In the genomic region with DNA sequence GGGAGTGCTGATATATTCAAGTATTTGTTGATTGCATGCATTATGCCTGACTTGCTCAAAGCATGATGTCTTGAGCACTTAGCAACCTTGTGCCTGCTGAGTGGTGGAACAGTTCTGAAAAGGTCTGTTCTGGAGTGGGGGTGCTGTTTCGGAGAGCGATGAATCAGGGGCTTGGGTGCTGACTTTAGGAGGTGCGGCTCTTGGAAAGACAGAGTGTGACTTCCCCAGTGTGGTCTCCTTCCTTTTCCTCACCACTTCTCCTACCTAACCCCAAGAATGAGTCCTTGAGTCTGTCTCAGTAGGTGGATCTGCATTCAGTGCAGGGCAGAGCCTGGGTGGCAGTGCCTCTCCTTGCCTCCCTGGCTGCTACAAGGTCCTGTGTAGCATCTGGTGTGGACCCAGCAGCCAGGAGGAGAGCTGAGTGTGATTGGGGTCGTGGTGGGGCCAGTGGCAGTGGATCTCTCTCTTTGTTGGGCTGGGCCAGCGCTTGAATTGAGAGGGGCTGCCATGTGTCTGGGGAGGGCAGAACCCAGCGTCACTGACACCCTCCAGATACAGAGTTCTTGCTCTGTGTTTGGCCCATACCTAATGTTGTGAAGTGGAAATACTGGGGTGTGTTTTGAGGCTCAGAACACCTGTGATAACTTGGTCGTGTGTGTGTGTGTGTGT, we compare ENCODE assay signal across 17 cellular contexts. TPM values are rescaled to one million over a fixed set of nuclear protein-coding genes. Genes with fewer than 3 reads are reported as not detected.
DNase-seq lines count a peak whose midpoint lies in the region; ATAC-seq and TF ChIP-seq lines count a peak whose summit lies in the region.
"Had no signal": no experiment of that assay in that cellular context is flagged by ENCODE, and none has a peak within 500 bp of the region (broad histone marks: within the 10 kb centered on the region; RNA-seq: fewer than 3 reads in every experiment).

No MANE protein-coding gene starts in this region.

- H3K27ac Mint-ChIP-seq in CD14-positive monocyte (peak overlapping the region in 6 of 7 donors; percentile 5 to 81 (median 61)), nephron (peak overlapping the region in 2 of 3 experiments; percentile 16 to 86)
- H3K27ac Mint-ChIP-seq in activated CD8-positive, alpha-beta memory T cell treated with anti-CD3 and anti-CD28 coated beads, Interleukin-2, amount 10 ng/mL, durations not matched to agents 7 days and 5 days: no peak overlapping the region
- H3K27ac Mint-ChIP-seq: activated T-helper 17 cell treated with anti-CD3 and anti-CD28 coated beads, Interleukin-2, amount 50 U/mL, for 72 hours had no signal

- H3K4me1 Mint-ChIP-seq in CD14-positive monocyte (peaks cover 37% of the 10 kb centered on the region), nephron (peaks cover 64% of the 10 kb centered on the region)
- peaks cover 4% of the 10 kb centered on the region for H3K4me1 Mint-ChIP-seq in activated CD8-positive, alpha-beta memory T cell treated with anti-CD3 and anti-CD28 coated beads, Interleukin-2, amount 10 ng/mL, durations not matched to agents 7 days and 5 days
- H3K4me1 Mint-ChIP-seq: activated T-helper 17 cell treated with anti-CD3 and anti-CD28 coated beads, Interleukin-2, amount 50 U/mL, for 72 hours had no signal

- ATAC-seq in activated CD8-positive, alpha-beta memory T cell treated with anti-CD3 and anti-CD28 coated beads, Interleukin-2, amount 10 ng/mL, durations not matched to agents 7 days and 5 days: no peak
- ATAC-seq in HG02885 (IDR thresholded peaks at IDR 0.05; ENCODE audit: poor library complexity, unreplicated experiment) (no peak), GM18868 (IDR thresholded peaks at IDR 0.05; ENCODE audit: unreplicated experiment) (no peak)
- ATAC-seq: activated CD8-positive, alpha-beta T cell treated with anti-CD3 and anti-CD28 coated beads, Interleukin-2, amount 10 ng/mL, durations not matched to agents 7 days and 5 days; activated T-helper 17 cell treated with anti-CD3 and anti-CD28 coated beads, Interleukin-2, amount 50 U/mL, for 72 hours; stimulated activated naive CD8-positive, alpha-beta T cell treated with anti-CD3 and anti-CD28 coated beads, Interleukin-15, amount 100 ng/mL, for 72 hours had no signal

- peaks cover 0 to 4% of the 10 kb centered on the region in 2 donors for H3K36me3 Mint-ChIP-seq in CD14-positive monocyte
- H3K36me3 Mint-ChIP-seq in nephron (ENCODE audit: low read depth): no peaks in the 10 kb centered on the region
- no peaks in the 10 kb centered on the region for H3K36me3 Mint-ChIP-seq in activated CD8-positive, alpha-beta memory T cell treated with anti-CD3 and anti-CD28 coated beads, Interleukin-2, amount 10 ng/mL, durations not matched to agents 7 days and 5 days

- H3K9me3 Mint-ChIP-seq in CD14-positive monocyte (no peaks in the 10 kb centered on the region), nephron (no peaks in the 10 kb centered on the region)
- H3K9me3 Mint-ChIP-seq in activated CD8-positive, alpha-beta memory T cell treated with anti-CD3 and anti-CD28 coated beads, Interleukin-2, amount 10 ng/mL, durations not matched to agents 7 days and 5 days (ENCODE audit: low read depth): no peaks in the 10 kb centered on the region
- H3K9me3 Mint-ChIP-seq: activated T-helper 17 cell treated with anti-CD3 and anti-CD28 coated beads, Interleukin-2, amount 50 U/mL, for 72 hours; stimulated activated naive CD8-positive, alpha-beta T cell treated with anti-CD3 and anti-CD28 coated beads, Interleukin-15, amount 100 ng/mL, for 72 hours had no signal

- H3K27ac ChIP-seq in caudate nucleus (ENCODE audit: low read depth, low read length): peak overlapping the region; percentile 46
- H3K27ac ChIP-seq: GM23248, PC-9 had no signal

- H3K27me3 Mint-ChIP-seq in CD14-positive monocyte (ENCODE audit: low read depth in 3 of 3): peaks cover 0 to 3% (median 2%) of the 10 kb centered on the region in 3 donors
- H3K27me3 Mint-ChIP-seq in nephron (ENCODE audit: low read depth): no peaks in the 10 kb centered on the region
- no peaks in the 10 kb centered on the region for H3K27me3 Mint-ChIP-seq in activated CD8-positive, alpha-beta memory T cell treated with anti-CD3 and anti-CD28 coated beads, Interleukin-2, amount 10 ng/mL, durations not matched to agents 7 days and 5 days
- H3K27me3 Mint-ChIP-seq: activated T-helper 17 cell treated with anti-CD3 and anti-CD28 coated beads, Interleukin-2, amount 50 U/mL, for 72 hours; stimulated activated naive CD8-positive, alpha-beta T cell treated with anti-CD3 and anti-CD28 coated beads, Interleukin-15, amount 100 ng/mL, for 72 hours had no signal

- CTCF ChIA-PET in activated CD8-positive, alpha-beta memory T cell treated with anti-CD3 and anti-CD28 coated beads, Interleukin-2, amount 10 ng/mL, durations not matched to agents 7 days and 5 days (lab: Charles Lee): no interaction called here

- intact Hi-C loops in CD14-positive monocyte (cut with micrococcal nuclease): loop anchor here in 1 of 2 donors (5.0 kb wide), 1 partner anchor 79 kb away; no protein-coding TSS in a partner anchor

- DNase-seq in CD14-positive monocyte (ENCODE audit: low spot score) (no peak), Kasumi-1 (lab: John Stamatoyannopoulos, UW) (peak; percentile 32 to 36), caudate nucleus (lab: John Stamatoyannopoulos, UW) (no peak)
- no peak for DNase-seq in activated CD8-positive, alpha-beta memory T cell treated with anti-CD3 and anti-CD28 coated beads, Interleukin-2, amount 10 ng/mL, durations not matched to agents 7 days and 5 days
- no peak for DNase-seq in stimulated activated naive CD4-positive, alpha-beta T cell (lab: John Stamatoyannopoulos, UW)
- DNase-seq: activated CD8-positive, alpha-beta T cell treated with anti-CD3 and anti-CD28 coated beads, Interleukin-2, amount 10 ng/mL, durations not matched to agents 7 days and 5 days; cerebellar nuclear complex; COR-L47; NCI-H2081; NCI-H510A treated with DMSO at 0.1 percent for 48 hours; PC-9; stimulated activated naive CD8-positive, alpha-beta T cell treated with anti-CD3 and anti-CD28 coated beads, Interleukin-15, amount 100 ng/mL, for 72 hours had no signal

- H3K4me3 Mint-ChIP-seq in CD14-positive monocyte (peak overlapping the region in 1 of 2 donors; percentile 62), nephron (no peak overlapping the region)
- no peak overlapping the region for H3K4me3 Mint-ChIP-seq in activated CD8-positive, alpha-beta memory T cell treated with anti-CD3 and anti-CD28 coated beads, Interleukin-2, amount 10 ng/mL, durations not matched to agents 7 days and 5 days
- H3K4me3 Mint-ChIP-seq: activated CD8-positive, alpha-beta T cell treated with anti-CD3 and anti-CD28 coated beads, Interleukin-2, amount 10 ng/mL, durations not matched to agents 7 days and 5 days; activated T-helper 17 cell treated with anti-CD3 and anti-CD28 coated beads, Interleukin-2, amount 50 U/mL, for 72 hours; stimulated activated naive CD8-positive, alpha-beta T cell treated with anti-CD3 and anti-CD28 coated beads, Interleukin-15, amount 100 ng/mL, for 72 hours had no signal

- no peak for TF ChIP-seq CTCF in CD14-positive monocyte (IDR thresholded peaks at IDR 0.05)
- TF ChIP-seq CTCF in nephron (IDR thresholded peaks at IDR 0.05; ENCODE audit: unreplicated experiment in 3 of 3): no peak

RNA-seq across cellular contexts. Expression of gene ST3GAL4, which starts 35.9 kb away (rescaled TPM):
- polyA plus RNA-seq in CD14-positive monocyte: 10 to 100 TPM in 1 of 2 donors, 1 to 10 TPM in 1; 7.8 to 10.1 TPM
- total RNA-seq in activated CD8-positive, alpha-beta memory T cell treated with anti-CD3 and anti-CD28 coated beads, Interleukin-2, amount 10 ng/mL, durations not matched to agents 7 days and 5 days: 10 to 100 TPM in 1 of 2 experiments, 1 to 10 TPM in 1; 8.8 to 11.5 TPM

Comparison
In these comparisons a context has a peak if more than half of its experiments do, and no peak if none do; other contexts are left out.
1. DNase-seq: peak in Kasumi-1 (2 of 2); none in CD14-positive monocyte (single experiment), caudate nucleus (0 of 61), activated CD8-positive, alpha-beta memory T cell treated with anti-CD3 and anti-CD28 coated beads, Interleukin-2, amount 10 ng/mL, durations not matched to agents 7 days and 5 days (single experiment) and stimulated activated naive CD4-positive, alpha-beta T cell (0 of 6).